ENCODE assay signal across 8 cellular contexts in the genomic region with DNA sequence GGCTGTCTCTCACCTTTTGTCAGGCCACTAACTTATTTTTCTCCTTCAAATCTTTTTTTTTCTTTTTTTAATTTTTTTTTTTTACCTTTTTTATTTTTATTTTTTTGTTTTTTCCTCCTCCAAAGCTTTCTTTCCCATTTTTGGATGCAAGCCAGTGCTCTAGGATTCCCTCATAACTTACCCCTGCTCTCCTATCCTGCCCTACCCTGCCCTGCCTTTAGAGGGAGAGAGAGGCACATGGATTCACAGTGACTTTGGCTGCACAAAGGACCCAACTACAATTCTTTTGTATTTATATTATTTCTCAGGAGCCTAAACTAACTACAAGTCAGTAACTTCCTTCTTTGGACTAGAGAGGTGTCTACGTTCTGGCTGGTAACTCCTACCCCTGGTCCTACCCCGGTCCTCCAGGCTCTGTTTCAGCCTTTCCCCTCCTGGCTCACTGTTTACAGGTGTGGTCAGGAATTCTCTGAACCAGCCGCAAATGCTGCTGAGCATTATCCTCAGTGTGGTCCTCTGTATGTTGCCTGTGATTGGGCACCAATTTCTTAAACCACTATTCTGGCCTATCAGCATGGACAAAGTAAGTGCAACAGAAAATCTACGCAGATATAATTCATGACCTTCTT. TPM values are rescaled to one million over a fixed set of nuclear protein-coding genes. Genes with fewer than 3 reads are reported as not detected.
DNase-seq lines count a peak whose midpoint lies in the region; ATAC-seq and TF ChIP-seq lines count a peak whose summit lies in the region.

No MANE protein-coding gene starts in this region.

- H3K9me3 Mint-ChIP-seq in glutamatergic neuron (ENCODE audit: unreplicated experiment): peaks cover 5% of the 10 kb centered on the region

- no peaks in the 10 kb centered on the region for H3F3A ChIP-seq in smooth muscle cell (ENCODE audit: low read depth)

- ATAC-seq in T-helper 17 cell: no peak
- no peak for ATAC-seq in HG03159 (IDR thresholded peaks at IDR 0.05; ENCODE audit: unreplicated experiment)

- no peaks in the 10 kb centered on the region for H4K20me1 ChIP-seq in smooth muscle cell (ENCODE audit: low read depth)

- H3K9ac ChIP-seq in smooth muscle cell (ENCODE audit: low read depth): no peak overlapping the region

- peaks cover 6% of the 10 kb centered on the region for H3K4me1 ChIP-seq in smooth muscle cell (ENCODE audit: low read depth)

- H3K4me2 ChIP-seq in smooth muscle cell: no peak overlapping the region

- no peak overlapping the region for H3K27ac ChIP-seq in smooth muscle cell (ENCODE audit: low read depth)

- no peak overlapping the region for H3K4me3 Mint-ChIP-seq in glutamatergic neuron (ENCODE audit: unreplicated experiment)
- no peak overlapping the region for H3K4me3 Mint-ChIP-seq in T-helper 17 cell

- TF ChIP-seq CTCF in glutamatergic neuron (IDR thresholded peaks at IDR 0.05; ENCODE audit: partially characterized antibody, unreplicated experiment) (peak; percentile 65), smooth muscle cell (IDR thresholded peaks at IDR 0.05; ENCODE audit: borderline replicate concordance, insufficient read depth, poor library complexity, severe bottlenecking) (peak; percentile 53)

- H3K4me1 Mint-ChIP-seq in glutamatergic neuron (ENCODE audit: low read depth, unreplicated experiment) (no peaks in the 10 kb centered on the region), T-helper 17 cell (peaks cover 4% of the 10 kb centered on the region)

- H2AFZ ChIP-seq in smooth muscle cell (ENCODE audit: low read depth): no peak overlapping the region

- WGBS in smooth muscle cell (ENCODE audit: low lambda C conversion rate): 91% methylated on average over 4 of the region's 4 CpGs

- no peaks in the 10 kb centered on the region for H3K79me2 ChIP-seq in smooth muscle cell (ENCODE audit: low read depth)

- no peaks in the 10 kb centered on the region for H3K36me3 ChIP-seq in smooth muscle cell (ENCODE audit: low read depth)

- H3K27me3 Mint-ChIP-seq in glutamatergic neuron (ENCODE audit: unreplicated experiment): no peaks in the 10 kb centered on the region
- H3K27me3 Mint-ChIP-seq in T-helper 17 cell: peaks cover 31% of the 10 kb centered on the region

- peak; percentile 23 to 26 for DNase-seq in stimulated activated CD4-positive, alpha-beta T cell treated with anti-CD3 and anti-CD28 coated beads, Interleukin-2, amount 100 ng/mL, for 24 hours
- DNase-seq in stimulated activated CD4-positive, alpha-beta T cell treated with anti-CD3 and anti-CD28 coated beads, Interleukin-4, amount 100 ng/mL, for 1 hour: no peak
- peak; percentile 10 for DNase-seq in NCI-H2029 treated with DMSO at 0.1 percent for 48 hours (lab: John Stamatoyannopoulos, UW)
- DNase-seq in activated CD4-positive, alpha-beta T cell treated with anti-CD3 and anti-CD28 coated beads, Interleukin-2, amount 50 U/mL, for 1 hour: peak; percentile 15
- DNase-seq in glutamatergic neuron: peak; percentile 35
- no peak for DNase-seq in smooth muscle cell (lab: John Stamatoyannopoulos, UW; ENCODE audit: unreplicated experiment)
- no peak for DNase-seq in T-helper 17 cell

- H3K9me3 ChIP-seq in smooth muscle cell (replicated peaks; ENCODE audit: low read depth): no peaks in the 10 kb centered on the region
- no peaks in the 10 kb centered on the region for H3K9me3 ChIP-seq in T-helper 17 cell (ENCODE audit: control insufficient read depth, low read length, poor library complexity, severe bottlenecking)

- H3K27me3 ChIP-seq in smooth muscle cell (ENCODE audit: low read depth): peaks cover 2% of the 10 kb centered on the region

- H3K27ac Mint-ChIP-seq in glutamatergic neuron (ENCODE audit: unreplicated experiment) (no peak overlapping the region), T-helper 17 cell (no peak overlapping the region)

- no peaks in the 10 kb centered on the region for H3K36me3 Mint-ChIP-seq in glutamatergic neuron (ENCODE audit: unreplicated experiment)
- peaks cover under 1% of the 10 kb centered on the region for H3K36me3 Mint-ChIP-seq in T-helper 17 cell (ENCODE audit: low read depth)

- no peak overlapping the region for H3K4me3 ChIP-seq in smooth muscle cell

RNA-seq across cellular contexts. Expression of a gene that starts 8.4 kb away (rescaled TPM):
- total RNA-seq in glutamatergic neuron (ENCODE audit: unreplicated experiment) (84.4 TPM), smooth muscle cell (16.5 and 18.1 TPM in 2 replicates), T-helper 17 cell (under 1 TPM; 0.18 to 0.75 TPM)
- 21.8 and 29.5 TPM in 2 replicates for polyA plus RNA-seq in smooth muscle cell

Comparison
In these comparisons a context has a peak if more than half of its experiments do, and no peak if none do; other contexts are left out.
1. DNase-seq: peak in stimulated activated CD4-positive, alpha-beta T cell treated with anti-CD3 and anti-CD28 coated beads, Interleukin-2, amount 100 ng/mL, for 24 hours (2 of 2), NCI-H2029 treated with DMSO at 0.1 percent for 48 hours (single experiment), activated CD4-positive, alpha-beta T cell treated with anti-CD3 and anti-CD28 coated beads, Interleukin-2, amount 50 U/mL, for 1 hour (single experiment) and glutamatergic neuron (single experiment); none in stimulated activated CD4-positive, alpha-beta T cell treated with anti-CD3 and anti-CD28 coated beads, Interleukin-4, amount 100 ng/mL, for 1 hour (single experiment), smooth muscle cell (single experiment) and T-helper 17 cell (0 of 3).
2. RNA of a gene that starts 8.4 kb away (total RNA-seq): 84.4 TPM in glutamatergic neuron (single experiment) and 16.5 to 18.1 TPM in smooth muscle cell; 0.18 to 0.75 TPM in T-helper 17 cell; every median in the first group is over 10 times any median in the second.